In genomic region chr1:39720094-39720999, GRCh38 we compare ENCODE assay signal across 8 cellular contexts. TPM values are rescaled to one million over a fixed set of nuclear protein-coding genes. Genes with fewer than 3 reads are reported as not detected.
DNase-seq lines count a peak whose midpoint lies in the region; ATAC-seq and TF ChIP-seq lines count a peak whose summit lies in the region.

No MANE protein-coding gene starts in this region.

- H2BK12ac ChIP-seq in H9 (ENCODE audit: insufficient read length, low read depth, low read length): no peak overlapping the region

- H3K27ac Mint-ChIP-seq in H9: no peak overlapping the region
- no peak overlapping the region for H3K27ac Mint-ChIP-seq in stimulated activated naive B cell treated with anti-CD40 and anti-IgM and Interleukin-4, amounts not matched to agents 10 μg/mL and 1 μg/mL and 100 μg/mL, for 72 hours

- H4K5ac ChIP-seq in H9 (ENCODE audit: insufficient read length, low read depth, low read length): no peak overlapping the region

- intact Hi-C loops in right cardiac atrium (cut with DNase I): loop anchor here in 2 of 4 donors (5.0 kb wide), 1 partner anchor 113 kb away; no protein-coding TSS in a partner anchor

- H3K9me3 Mint-ChIP-seq in H9: no peaks in the 10 kb centered on the region; a peak in 1 of 5 replicates
- no peaks in the 10 kb centered on the region for H3K9me3 Mint-ChIP-seq in stimulated activated naive B cell treated with anti-CD40 and anti-IgM and Interleukin-4, amounts not matched to agents 10 μg/mL and 1 μg/mL and 100 μg/mL, for 72 hours

- ATAC-seq in right cardiac atrium: peak; percentile 51 to 58
- peak; percentile 58 to 74 for ATAC-seq in stimulated activated naive B cell treated with anti-CD40 and anti-IgM and Interleukin-4, amounts not matched to agents 10 μg/mL and 1 μg/mL and 100 μg/mL, for 72 hours (replicated peaks)
- ATAC-seq in HG02870 (IDR thresholded peaks at IDR 0.05; ENCODE audit: unreplicated experiment): no peak
- ATAC-seq in GM18498 (IDR thresholded peaks at IDR 0.05; ENCODE audit: unreplicated experiment): no peak

- H2BK15ac ChIP-seq in H9 (ENCODE audit: low read depth, low read length): no peak overlapping the region

- no peak overlapping the region for H2AK5ac ChIP-seq in H9 (ENCODE audit: insufficient read length, low read length)

- no peaks in the 10 kb centered on the region for H3K79me1 ChIP-seq in H9 (ENCODE audit: insufficient read depth, low read depth, low read length, poor library complexity, severe bottlenecking)

- H3K27ac ChIP-seq in C4-2B (no peak overlapping the region), H9 (ENCODE audit: insufficient read length, low read depth, low read length) (no peak overlapping the region), right cardiac atrium (ENCODE audit: low read length) (no peak overlapping the region)

- no peak overlapping the region for H2AFZ ChIP-seq in H9 (ENCODE audit: low read length)

- no CpG with 5 or more reads among the region's 7 CpGs for WGBS in H9 (ENCODE audit: extremely low coverage, insufficient read length, low lambda C conversion rate)
- WGBS in right cardiac atrium: 41% methylated on average over 7 of the region's 7 CpGs

- TF ChIP-seq CTCF in C4-2B (conservative IDR thresholded peaks at IDR 0.05) (peak; percentile 83), H9 (conservative IDR thresholded peaks at IDR 0.05) (peak; percentile 84)

- H4K20me1 ChIP-seq in H9 (ENCODE audit: control insufficient read depth, insufficient read depth, insufficient read length): no peaks in the 10 kb centered on the region

- no peak overlapping the region for H4K91ac ChIP-seq in H9 (ENCODE audit: insufficient read length, low read depth, low read length)

- H3K9ac ChIP-seq in H9 (ENCODE audit: extremely low read depth, insufficient read length, low read length): no peak overlapping the region

- H4K8ac ChIP-seq in H9 (replicated peaks; ENCODE audit: insufficient read length, low read depth, low read length): no peak overlapping the region

- H3K9me3 ChIP-seq in H9 (ENCODE audit: control insufficient read depth, low read depth, low read length) (no peaks in the 10 kb centered on the region), right cardiac atrium (ENCODE audit: control insufficient read depth, low read length) (no peaks in the 10 kb centered on the region)

- H3K4me3 ChIP-seq in right cardiac atrium (ENCODE audit: low read length): no peak overlapping the region

- H3K4me2 ChIP-seq in H9 (ENCODE audit: insufficient read depth, insufficient read length, low read length): no peak overlapping the region

- H3K23me2 ChIP-seq in H9 (ENCODE audit: insufficient read length, low read depth, low read length, poor library complexity, severe bottlenecking): no peaks in the 10 kb centered on the region

- no peak overlapping the region for H3K14ac ChIP-seq in H9 (ENCODE audit: insufficient read depth, low read length)

- H2BK20ac ChIP-seq in H9 (ENCODE audit: low read depth, low read length, poor library complexity, severe bottlenecking): no peak overlapping the region

- H3K4me1 ChIP-seq in H9 (ENCODE audit: insufficient read depth, low read length) (no peaks in the 10 kb centered on the region), right cardiac atrium (ENCODE audit: control insufficient read depth, insufficient read depth, low read length) (no peaks in the 10 kb centered on the region)

- no peak overlapping the region for H3K4me3 Mint-ChIP-seq in H9
- no peak overlapping the region for H3K4me3 Mint-ChIP-seq in stimulated activated naive B cell treated with anti-CD40 and anti-IgM and Interleukin-4, amounts not matched to agents 10 μg/mL and 1 μg/mL and 100 μg/mL, for 72 hours

- no peak overlapping the region for H3K4ac ChIP-seq in H9 (ENCODE audit: low read depth, low read length)

- no peak overlapping the region for H3K23ac ChIP-seq in H9 (ENCODE audit: insufficient read length, low read depth, low read length)

- H2BK120ac ChIP-seq in H9 (ENCODE audit: low read depth, low read length, poor library complexity, severe bottlenecking): no peak overlapping the region

- H3K79me2 ChIP-seq in H9 (ENCODE audit: insufficient read depth, low read length): no peaks in the 10 kb centered on the region

- H3K56ac ChIP-seq in H9 (ENCODE audit: insufficient read length, low read depth, low read length): no peak overlapping the region

- peaks cover 96% of the 10 kb centered on the region for H3K27me3 Mint-ChIP-seq in H9 (ENCODE audit: low read depth)
- peaks cover 24 to 49% of the 10 kb centered on the region in 2 donors for H3K27me3 Mint-ChIP-seq in stimulated activated naive B cell treated with anti-CD40 and anti-IgM and Interleukin-4, amounts not matched to agents 10 μg/mL and 1 μg/mL and 100 μg/mL, for 72 hours

- H3K4me1 Mint-ChIP-seq in H9: no peaks in the 10 kb centered on the region
- peaks cover 0 to 2% of the 10 kb centered on the region in 2 donors for H3K4me1 Mint-ChIP-seq in stimulated activated naive B cell treated with anti-CD40 and anti-IgM and Interleukin-4, amounts not matched to agents 10 μg/mL and 1 μg/mL and 100 μg/mL, for 72 hours

- H2BK5ac ChIP-seq in H9 (ENCODE audit: insufficient read length, low read length): no peak overlapping the region

- H3K18ac ChIP-seq in H9 (ENCODE audit: insufficient read length, low read depth, low read length): no peak overlapping the region

- no peak overlapping the region for H3T11ph ChIP-seq in H9 (ENCODE audit: low read length)

- DNase-seq in H9 (no peak), NCI-H446 treated with DMSO at 0.1 percent for 48 hours (lab: John Stamatoyannopoulos, UW) (peak; percentile 52), amniotic stem cell (lab: John Stamatoyannopoulos, UW) (peak; percentile 45), right cardiac atrium (no peak)
- DNase-seq in stimulated activated naive B cell treated with anti-CD40 and anti-IgM and Interleukin-4, amounts not matched to agents 10 μg/mL and 1 μg/mL and 100 μg/mL, for 72 hours: no peak

- no peaks in the 10 kb centered on the region for H3K36me3 Mint-ChIP-seq in H9 (ENCODE audit: insufficient read depth in 1 of 3, low read depth in 3 of 3)
- H3K36me3 Mint-ChIP-seq in stimulated activated naive B cell treated with anti-CD40 and anti-IgM and Interleukin-4, amounts not matched to agents 10 μg/mL and 1 μg/mL and 100 μg/mL, for 72 hours: no peaks in the 10 kb centered on the region

- peaks cover 35% of the 10 kb centered on the region for H3K27me3 ChIP-seq in H9 (ENCODE audit: insufficient read depth, low read length)
- H3K27me3 ChIP-seq in right cardiac atrium (ENCODE audit: control insufficient read depth, insufficient read depth): no peaks in the 10 kb centered on the region

RNA-seq across cellular contexts. Expression of gene PPIE, which starts 18.3 kb away (rescaled TPM):
- total RNA-seq in H9 (2021) (36.3 and 38.8 TPM in 2 replicates), right cardiac atrium (10 to 100 TPM; 30.8 to 34.9 (median 34.1) TPM)
- polyA plus RNA-seq in right cardiac atrium: 37.6 TPM

RNA-seq across cellular contexts. Expression of gene HPCAL4, which starts 29.1 kb away (rescaled TPM):
- total RNA-seq in H9 (2021) (0.15 TPM in 2 replicates), right cardiac atrium (1 to 10 TPM in 3 of 4 donors, under 1 TPM in 1; 0.89 to 5.2 (median 4.1) TPM)
- polyA plus RNA-seq in right cardiac atrium: 2.8 TPM

RNA-seq across cellular contexts. Expression of gene NT5C1A, which starts 48.4 kb away (rescaled TPM):
- total RNA-seq in H9 (2021) (not detected in 2 replicates), right cardiac atrium (10 to 100 TPM; 18.2 to 44.8 (median 41.3) TPM)
- 5.7 TPM for polyA plus RNA-seq in right cardiac atrium

RNA-seq across cellular contexts. Expression of gene OXCT2, which starts 50.8 kb away (rescaled TPM):
- 3.7 and 4.3 TPM in 2 replicates for total RNA-seq in H9 (2021)
- total RNA-seq in right cardiac atrium: 10 to 100 TPM in 2 of 4 donors, 1 to 10 TPM in 2; 6.2 to 21.2 (median 11.6) TPM
- polyA plus RNA-seq in right cardiac atrium: 4.3 TPM

Comparison
In these comparisons a context has a peak if more than half of its experiments do, and no peak if none do; other contexts are left out.
1. DNase-seq: peak in NCI-H446 treated with DMSO at 0.1 percent for 48 hours (single experiment) and amniotic stem cell (single experiment); none in H9 (single experiment), right cardiac atrium (0 of 3) and stimulated activated naive B cell treated with anti-CD40 and anti-IgM and Interleukin-4, amounts not matched to agents 10 μg/mL and 1 μg/mL and 100 μg/mL, for 72 hours (single experiment).
2. ATAC-seq: peak in right cardiac atrium (2 of 2) and stimulated activated naive B cell treated with anti-CD40 and anti-IgM and Interleukin-4, amounts not matched to agents 10 μg/mL and 1 μg/mL and 100 μg/mL, for 72 hours (2 of 2); none in HG02870 (single experiment) and GM18498 (single experiment).
3. RNA of gene NT5C1A, which starts 48.4 kb away (total RNA-seq): 18.2 to 44.8 TPM in right cardiac atrium; not detected in H9; every median in the first group is over 10 times any median in the second.